Comparison of ENCODE assay signal across 20 cellular contexts in genomic region chr7:85686410-85687181, GRCh38.
"Had no signal": no experiment of that assay in that cellular context is flagged by ENCODE, and none has a peak within 500 bp of the region (broad histone marks: within the 10 kb centered on the region; RNA-seq: fewer than 3 reads in every experiment).

No MANE protein-coding gene starts in this region.

- H3K4me3 ChIP-seq: breast epithelium, heart right ventricle, left ventricle myocardium inferior, mucosa of descending colon, spleen, suprapubic skin, tibial artery had no signal

- H3K27ac Mint-ChIP-seq: activated CD4-positive, alpha-beta memory T cell treated with anti-CD3 and anti-CD28 coated beads, Interleukin-2, amount 10 ng/mL, durations not matched to agents 7 days and 5 days; activated CD4-positive, alpha-beta T cell treated with anti-CD3 and anti-CD28 coated beads, Interleukin-2, amount 10 ng/mL, durations not matched to agents 7 days and 5 days; activated naive CD4-positive, alpha-beta T cell treated with anti-CD3 and anti-CD28 coated beads, Interleukin-2, amount 50 U/mL, for 24 hours; activated T-helper 17 cell treated with anti-CD3 and anti-CD28 coated beads, Interleukin-2, amount 50 U/mL, for 72 hours; natural killer cell treated with Interleukin-12 subunit alpha and Interleukin-12 subunit beta and Interleukin-15 and Interleukin-18, amount 100 ng/mL, for 72 hours had no signal

- H3K4me1 Mint-ChIP-seq: activated CD4-positive, alpha-beta memory T cell treated with anti-CD3 and anti-CD28 coated beads, Interleukin-2, amount 10 ng/mL, durations not matched to agents 7 days and 5 days; activated CD4-positive, alpha-beta T cell treated with anti-CD3 and anti-CD28 coated beads, Interleukin-2, amount 10 ng/mL, durations not matched to agents 7 days and 5 days; activated naive CD4-positive, alpha-beta T cell treated with anti-CD3 and anti-CD28 coated beads, Interleukin-2, amount 50 U/mL, for 24 hours; activated T-helper 17 cell treated with anti-CD3 and anti-CD28 coated beads, Interleukin-2, amount 50 U/mL, for 72 hours had no signal

- H3K27me3 Mint-ChIP-seq: activated CD4-positive, alpha-beta memory T cell treated with anti-CD3 and anti-CD28 coated beads, Interleukin-2, amount 10 ng/mL, durations not matched to agents 7 days and 5 days; activated CD4-positive, alpha-beta T cell treated with anti-CD3 and anti-CD28 coated beads, Interleukin-2, amount 10 ng/mL, durations not matched to agents 7 days and 5 days; activated naive CD4-positive, alpha-beta T cell treated with anti-CD3 and anti-CD28 coated beads, Interleukin-2, amount 50 U/mL, for 24 hours; activated T-helper 17 cell treated with anti-CD3 and anti-CD28 coated beads, Interleukin-2, amount 50 U/mL, for 72 hours; natural killer cell treated with Interleukin-12 subunit alpha and Interleukin-12 subunit beta and Interleukin-15 and Interleukin-18, amount 100 ng/mL, for 72 hours had no signal

- H3K9me3 ChIP-seq: breast epithelium, heart right ventricle, mucosa of descending colon, suprapubic skin, tibial artery had no signal

- H3K4me1 ChIP-seq: breast epithelium, heart right ventricle, left ventricle myocardium inferior, spleen, suprapubic skin, tibial artery had no signal

- H3K27me3 ChIP-seq: breast epithelium, heart right ventricle, spleen, suprapubic skin, tibial artery had no signal

- ATAC-seq: activated T-cell treated with anti-CD3 and anti-CD28 coated beads, Interleukin-2, amount 50 U/mL, for 4 hours; activated T-helper 17 cell treated with anti-CD3 and anti-CD28 coated beads, Interleukin-2, amount 50 U/mL, for 72 hours; heart right ventricle; mucosa of descending colon; natural killer cell treated with Interleukin-12 subunit alpha and Interleukin-12 subunit beta and Interleukin-15 and Interleukin-18, amount 100 ng/mL, for 72 hours; right cardiac atrium had no signal

- H3K36me3 ChIP-seq: breast epithelium, heart right ventricle, left ventricle myocardium inferior, spleen, suprapubic skin, tibial artery had no signal

- H3K27ac ChIP-seq: breast epithelium, heart right ventricle, left ventricle myocardium inferior, spleen, suprapubic skin, tibial artery had no signal

- H3K4me3 Mint-ChIP-seq: activated CD4-positive, alpha-beta memory T cell treated with anti-CD3 and anti-CD28 coated beads, Interleukin-2, amount 10 ng/mL, durations not matched to agents 7 days and 5 days; activated CD4-positive, alpha-beta T cell treated with anti-CD3 and anti-CD28 coated beads, Interleukin-2, amount 10 ng/mL, durations not matched to agents 7 days and 5 days; activated naive CD4-positive, alpha-beta T cell treated with anti-CD3 and anti-CD28 coated beads, Interleukin-2, amount 50 U/mL, for 24 hours; activated T-cell treated with anti-CD3 and anti-CD28 coated beads, Interleukin-2, amount 50 U/mL, for 4 hours; activated T-helper 17 cell treated with anti-CD3 and anti-CD28 coated beads, Interleukin-2, amount 50 U/mL, for 72 hours; natural killer cell treated with Interleukin-12 subunit alpha and Interleukin-12 subunit beta and Interleukin-15 and Interleukin-18, amount 100 ng/mL, for 72 hours had no signal

- H3K36me3 Mint-ChIP-seq: activated naive CD4-positive, alpha-beta T cell treated with anti-CD3 and anti-CD28 coated beads, Interleukin-2, amount 50 U/mL, for 24 hours; natural killer cell treated with Interleukin-12 subunit alpha and Interleukin-12 subunit beta and Interleukin-15 and Interleukin-18, amount 100 ng/mL, for 72 hours had no signal

- DNase-seq: activated CD4-positive, alpha-beta memory T cell treated with anti-CD3 and anti-CD28 coated beads, Interleukin-2, amount 10 ng/mL, durations not matched to agents 7 days and 5 days; activated CD4-positive, alpha-beta T cell treated with anti-CD3 and anti-CD28 coated beads for 1 hour; activated CD4-positive, alpha-beta T cell treated with anti-CD3 and anti-CD28 coated beads, Interleukin-2, amount 10 ng/mL, durations not matched to agents 7 days and 5 days; activated CD8-positive, alpha-beta memory T cell treated with anti-CD3 and anti-CD28 coated beads, Interleukin-2, amount 50 U/mL, for 48 hours; activated gamma-delta T cell treated with Interleukin-2 at 50 U/mL for 16 hours; activated T-cell treated with anti-CD3 and anti-CD28 coated beads, Interleukin-2, amount 50 U/mL, for 4 hours; central memory CD4-positive, alpha-beta T cell; heart right ventricle; left ventricle myocardium inferior; mucosa of descending colon; right cardiac atrium; spleen; stimulated activated naive CD4-positive, alpha-beta T cell; T-helper 2 cell; tibial artery had no signal
